ENCODE assay signal across 8 cellular contexts in genomic region chr7:73556208-73557107, GRCh38. TPM values are rescaled to one million over a fixed set of nuclear protein-coding genes. Genes with fewer than 3 reads are reported as not detected.
DNase-seq lines count a peak whose midpoint lies in the region; ATAC-seq and TF ChIP-seq lines count a peak whose summit lies in the region.

No MANE protein-coding gene starts in this region.

- H3K27ac ChIP-seq in GM23338 (ENCODE audit: low read depth) (peak overlapping the region; percentile 74; the same call in 1 of the 2 replicates), SJCRH30 (no peak overlapping the region)

- H3F3A ChIP-seq in GM23338 (replicated peaks; ENCODE audit: low read depth): peaks cover 13% of the 10 kb centered on the region

- peak overlapping the region; percentile 85 for H3K4me3 ChIP-seq in GM23338
- peak overlapping the region; percentile 85 for H3K4me3 ChIP-seq in SJCRH30
- peak overlapping the region; percentile 84 for H3K4me3 ChIP-seq in fibroblast of pulmonary artery (replicated peaks; ENCODE audit: low read depth, low read length)
- peak overlapping the region; percentile 71 for H3K4me3 ChIP-seq in skeletal muscle cell (ENCODE audit: low read depth, low read length)

- peaks cover 11% of the 10 kb centered on the region for H3K4me1 Mint-ChIP-seq in GM23338

- no peak overlapping the region for H2AFZ ChIP-seq in GM23338

- no peaks in the 10 kb centered on the region for H3K9me2 ChIP-seq in GM23338 (ENCODE audit: insufficient read depth)

- H3K9me3 Mint-ChIP-seq in GM23338: peaks cover 3% of the 10 kb centered on the region; the same call in 1 of the 3 replicates

- peak overlapping the region; percentile 62; the same call in 1 of the 2 replicates for H3K27ac Mint-ChIP-seq in GM23338

- DNase-seq in GM23338 (ENCODE audit: low spot score) (no peak), SJCRH30 (no peak), fibroblast of pulmonary artery (ENCODE audit: low read depth) (no peak), skeletal muscle cell (ENCODE audit: low read depth) (no peak), superior temporal gyrus (ENCODE audit: extremely low spot score) (no peak), DMS79 treated with DMSO at 0.1 percent for 48 hours (lab: John Stamatoyannopoulos, UW) (no peak), NCI-H187 treated with DMSO at 0.1 percent for 48 hours (lab: John Stamatoyannopoulos, UW) (no peak)

- peaks cover 25% of the 10 kb centered on the region for H3K27me3 ChIP-seq in GM23338 (ENCODE audit: insufficient read depth)
- H3K27me3 ChIP-seq in SJCRH30: no peaks in the 10 kb centered on the region

- H3K9me3 ChIP-seq in SJCRH30 (replicated peaks): no peaks in the 10 kb centered on the region

- peaks cover 18% of the 10 kb centered on the region for H4K20me1 ChIP-seq in GM23338 (replicated peaks; ENCODE audit: insufficient read depth)

- peaks cover 17% of the 10 kb centered on the region for H3K36me3 Mint-ChIP-seq in GM23338 (ENCODE audit: low read depth)

- peaks cover 23% of the 10 kb centered on the region for H3K27me3 Mint-ChIP-seq in GM23338 (ENCODE audit: insufficient read depth, low read depth, poor library complexity)

- H3K4me2 ChIP-seq in GM23338: peak overlapping the region; percentile 95

- H3K36me3 ChIP-seq in GM23338 (ENCODE audit: insufficient read depth) (no peaks in the 10 kb centered on the region; the same call in 1 of the 2 replicates), SJCRH30 (peaks cover 7% of the 10 kb centered on the region)

- peak overlapping the region; percentile 86 for H3K4me3 Mint-ChIP-seq in GM23338

- ATAC-seq in GM23338: no peak
- no peak for ATAC-seq in GM21447 (IDR thresholded peaks at IDR 0.05; ENCODE audit: unreplicated experiment)

- H3K79me2 ChIP-seq in GM23338 (replicated peaks; ENCODE audit: insufficient read depth): peaks cover 37% of the 10 kb centered on the region

- TF ChIP-seq CTCF in GM23338 (conservative IDR thresholded peaks at IDR 0.05; ENCODE audit: low read depth in 2 of 2): no peak
- TF ChIP-seq CTCF in fibroblast of pulmonary artery (IDR thresholded peaks at IDR 0.05; ENCODE audit: low read length, missing control alignments): no peak

- H3K4me1 ChIP-seq in GM23338 (ENCODE audit: insufficient read depth) (0 out of 2 replicates have a peak, but pooled peaks cover 6% of the 10 kb centered on the region), SJCRH30 (0 out of 2 replicates have a peak, but pooled peaks cover 3% of the 10 kb centered on the region)

TF ChIP-seq in GM23338, 12 proteins besides CTCF, POLR2A, EP300 and RAD21 (continues in another document):
- no peak for TF ChIP-seq EZH2phosphoT487 (IDR thresholded peaks at IDR 0.05; ENCODE audit: unreplicated experiment)
- TF ChIP-seq JUNB (IDR thresholded peaks at IDR 0.05; ENCODE audit: unreplicated experiment): no peak
- no peak for TF ChIP-seq ETS1 (IDR thresholded peaks at IDR 0.05)
- no peak for TF ChIP-seq ZNF114 (CRISPR knock-in tag; IDR thresholded peaks at IDR 0.05)
- no peak for TF ChIP-seq POLR2AphosphoS5 (IDR thresholded peaks at IDR 0.05; ENCODE audit: low read depth)
- TF ChIP-seq ZNF331 (CRISPR knock-in tag; IDR thresholded peaks at IDR 0.05; ENCODE audit: low read depth): no peak
- no peak for TF ChIP-seq EZH2 (IDR thresholded peaks at IDR 0.05; ENCODE audit: low read depth, unreplicated experiment)
- TF ChIP-seq, protein P1, sequence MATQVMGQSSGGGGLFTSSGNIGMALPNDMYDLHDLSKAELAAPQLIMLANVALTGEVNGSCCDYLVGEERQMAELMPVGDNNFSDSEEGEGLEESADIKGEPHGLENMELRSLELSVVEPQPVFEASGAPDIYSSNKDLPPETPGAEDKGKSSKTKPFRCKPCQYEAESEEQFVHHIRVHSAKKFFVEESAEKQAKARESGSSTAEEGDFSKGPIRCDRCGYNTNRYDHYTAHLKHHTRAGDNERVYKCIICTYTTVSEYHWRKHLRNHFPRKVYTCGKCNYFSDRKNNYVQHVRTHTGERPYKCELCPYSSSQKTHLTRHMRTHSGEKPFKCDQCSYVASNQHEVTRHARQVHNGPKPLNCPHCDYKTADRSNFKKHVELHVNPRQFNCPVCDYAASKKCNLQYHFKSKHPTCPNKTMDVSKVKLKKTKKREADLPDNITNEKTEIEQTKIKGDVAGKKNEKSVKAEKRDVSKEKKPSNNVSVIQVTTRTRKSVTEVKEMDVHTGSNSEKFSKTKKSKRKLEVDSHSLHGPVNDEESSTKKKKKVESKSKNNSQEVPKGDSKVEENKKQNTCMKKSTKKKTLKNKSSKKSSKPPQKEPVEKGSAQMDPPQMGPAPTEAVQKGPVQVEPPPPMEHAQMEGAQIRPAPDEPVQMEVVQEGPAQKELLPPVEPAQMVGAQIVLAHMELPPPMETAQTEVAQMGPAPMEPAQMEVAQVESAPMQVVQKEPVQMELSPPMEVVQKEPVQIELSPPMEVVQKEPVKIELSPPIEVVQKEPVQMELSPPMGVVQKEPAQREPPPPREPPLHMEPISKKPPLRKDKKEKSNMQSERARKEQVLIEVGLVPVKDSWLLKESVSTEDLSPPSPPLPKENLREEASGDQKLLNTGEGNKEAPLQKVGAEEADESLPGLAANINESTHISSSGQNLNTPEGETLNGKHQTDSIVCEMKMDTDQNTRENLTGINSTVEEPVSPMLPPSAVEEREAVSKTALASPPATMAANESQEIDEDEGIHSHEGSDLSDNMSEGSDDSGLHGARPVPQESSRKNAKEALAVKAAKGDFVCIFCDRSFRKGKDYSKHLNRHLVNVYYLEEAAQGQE (IDR thresholded peaks at IDR 0.05; ENCODE audit: unreplicated experiment): no peak

RNA-seq across cellular contexts. Expression of gene BCL7B, which starts 1.0 kb away (rescaled TPM):
- 12.0 and 17.0 TPM in 2 replicates for total RNA-seq in GM23338 (2014; rRNA removed; shearing (Covaris generic))
- polyA plus RNA-seq in GM23338 (2016; fragmentation: Nextera tagmentation; extraction: Ambion mirVana): 18.2 and 18.4 TPM in 2 replicates
- total RNA-seq in SJCRH30 (2014; rRNA removed; shearing (Covaris generic)): 38.8 and 39.7 TPM in 2 replicates

RNA-seq across cellular contexts. Expression of gene TBL2, which starts 21.9 kb away (rescaled TPM):
- 21.7 and 27.8 TPM in 2 replicates for total RNA-seq in GM23338 (2014; rRNA removed; shearing (Covaris generic))
- 6.9 TPM in 2 replicates for polyA plus RNA-seq in GM23338 (2016; fragmentation: Nextera tagmentation; extraction: Ambion mirVana)
- 43.8 and 55.9 TPM in 2 replicates for total RNA-seq in SJCRH30 (2014; rRNA removed; shearing (Covaris generic))

RNA-seq across cellular contexts. Expression of gene BAZ1B, which starts 34.4 kb away (rescaled TPM):
- total RNA-seq in GM23338 (2014; rRNA removed; shearing (Covaris generic)): 65.5 and 70.7 TPM in 2 replicates
- polyA plus RNA-seq in GM23338 (2016; fragmentation: Nextera tagmentation; extraction: Ambion mirVana): 35.8 and 40.4 TPM in 2 replicates
- 128 and 139 TPM in 2 replicates for total RNA-seq in SJCRH30 (2014; rRNA removed; shearing (Covaris generic))
